ENCODE assay signal across 13 cellular contexts in the genomic region with DNA sequence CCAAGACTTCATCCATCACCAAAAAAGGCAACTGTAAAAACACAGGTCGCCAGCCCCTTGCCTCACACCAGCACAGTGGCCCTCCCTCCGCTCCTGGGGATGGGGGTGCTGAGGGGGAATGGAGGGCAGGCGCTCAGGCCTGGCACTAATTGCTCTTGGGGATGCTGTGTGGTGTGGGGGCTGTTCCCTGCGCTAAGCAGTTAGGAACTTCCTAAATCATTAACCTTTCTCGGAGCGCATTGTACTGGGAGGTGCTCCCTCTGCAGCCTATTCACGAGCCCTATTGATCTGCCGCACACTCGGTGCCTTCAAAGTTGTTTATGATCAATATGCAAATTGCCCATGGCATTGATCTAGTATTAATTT.
DNase-seq lines count a peak whose midpoint lies in the region; ATAC-seq and TF ChIP-seq lines count a peak whose summit lies in the region.
"Had no signal": no experiment of that assay in that cellular context is flagged by ENCODE, and none has a peak within 500 bp of the region (broad histone marks: within the 10 kb centered on the region; RNA-seq: fewer than 3 reads in every experiment).

No MANE protein-coding gene starts in this region.

- TF ChIP-seq EP300 in gastroesophageal sphincter (IDR thresholded peaks at IDR 0.05): no peak

- peaks cover 5% of the 10 kb centered on the region for H3K36me3 ChIP-seq in ACC112 (ENCODE audit: insufficient read depth, low read length)
- no peaks in the 10 kb centered on the region for H3K36me3 ChIP-seq in Peyer's patch
- no peaks in the 10 kb centered on the region for H3K36me3 ChIP-seq in gastroesophageal sphincter
- H3K36me3 ChIP-seq in psoas muscle (ENCODE audit: insufficient read depth in 1 of 2, low read depth in 1 of 2): no peaks in the 10 kb centered on the region

- intact Hi-C loops in psoas muscle (cut with DNase I): loop anchor here (10.0 kb wide), 2 partner anchors 63 to 197 kb away; partner anchors contain the start of gene ZFHX3 (in 1 of the 2)

- WGBS in gastroesophageal sphincter (ENCODE audit: low coverage in 1 of 2), 2 donors: 94% methylated on average over 5 of the region's 9 CpGs; no CpG with 5 or more reads in 1 of the 2 donors
- WGBS in psoas muscle, 3 donors: 89 to 92% (median 92%) methylated on average over 9 of the region's 9 CpGs

- DNase-seq in Peyer's patch (no peak), psoas muscle (no peak), NCI-H1092 treated with DMSO at 0.1 percent for 48 hours (lab: John Stamatoyannopoulos, UW) (no peak)
- DNase-seq: activated T-cell treated with anti-CD3 and anti-CD28 coated beads, Interleukin-2, amount 50 U/mL, for 1 hour; naive thymus-derived CD8-positive, alpha-beta T cell; stimulated activated CD4-positive, alpha-beta T cell treated with anti-CD3 and anti-CD28 coated beads, Interleukin-15, amount 100 ng/mL, for 24 hours; stimulated activated CD8-positive, alpha-beta memory T cell treated with anti-CD3 and anti-CD28 coated beads, Interleukin-4, amount 100 ng/mL, for 48 hours had no signal

- ATAC-seq in gastroesophageal sphincter (no peak), psoas muscle (peak in 1 of 4 donors; percentile 2), HG03571 (IDR thresholded peaks at IDR 0.05; ENCODE audit: unreplicated experiment) (no peak), GM19455 (IDR thresholded peaks at IDR 0.05; ENCODE audit: unreplicated experiment) (no peak), HG02885 (IDR thresholded peaks at IDR 0.05; ENCODE audit: poor library complexity, unreplicated experiment) (no peak)
- ATAC-seq: activated CD4-positive, CD25-positive, alpha-beta regulatory T cell treated with anti-CD3 and anti-CD28 coated beads, Interleukin-2, amount 50 U/mL, for 24 hours; naive thymus-derived CD8-positive, alpha-beta T cell had no signal

- peaks cover 39% of the 10 kb centered on the region for H3K79me2 ChIP-seq in ACC112 (ENCODE audit: control insufficient read depth, insufficient read depth, low read length, unreplicated experiment)

- no peak overlapping the region for H2AFZ ChIP-seq in ACC112 (ENCODE audit: low read length, unreplicated experiment)

- H3K4me3 ChIP-seq in ACC112 (ENCODE audit: low read depth, low read length) (peak overlapping the region; percentile 56), Peyer's patch (no peak overlapping the region), gastroesophageal sphincter (no peak overlapping the region), psoas muscle (no peak overlapping the region)

- H3K27ac ChIP-seq in ACC112 (ENCODE audit: low read depth, low read length) (peak overlapping the region; percentile 99), Peyer's patch (peak overlapping the region in 3 of 4 donors; percentile 10 to 40 (median 32)), gastroesophageal sphincter (peak overlapping the region in 3 of 4 donors; percentile 67 to 77 (median 71)), psoas muscle (peak overlapping the region; percentile 73)

- H3K27me3 ChIP-seq in ACC112 (ENCODE audit: insufficient read depth, low read length): no peaks in the 10 kb centered on the region
- H3K27me3 ChIP-seq in Peyer's patch: no peaks in the 10 kb centered on the region
- no peaks in the 10 kb centered on the region for H3K27me3 ChIP-seq in gastroesophageal sphincter
- H3K27me3 ChIP-seq in psoas muscle (ENCODE audit: insufficient read depth in 3 of 3, low read length in 2 of 3): no peaks in the 10 kb centered on the region

- peaks cover 40% of the 10 kb centered on the region for H3K4me1 ChIP-seq in ACC112 (ENCODE audit: control insufficient read depth, insufficient read depth, low read length, unreplicated experiment)
- peaks cover 0 to 29% (median 0%) of the 10 kb centered on the region in 4 donors for H3K4me1 ChIP-seq in Peyer's patch
- peaks cover 3 to 62% (median 15%) of the 10 kb centered on the region in 3 donors for H3K4me1 ChIP-seq in gastroesophageal sphincter
- H3K4me1 ChIP-seq in psoas muscle: peaks cover 52% of the 10 kb centered on the region

- TF ChIP-seq CTCF in Peyer's patch (IDR thresholded peaks at IDR 0.05): no peak
- TF ChIP-seq CTCF in gastroesophageal sphincter (IDR thresholded peaks at IDR 0.05): no peak
- no peak for TF ChIP-seq CTCF in psoas muscle (IDR thresholded peaks at IDR 0.05)

- TF ChIP-seq POLR2A in Peyer's patch (IDR thresholded peaks at IDR 0.05) (no peak), gastroesophageal sphincter (IDR thresholded peaks at IDR 0.05) (no peak)

- H3K9me3 ChIP-seq in Peyer's patch (no peaks in the 10 kb centered on the region), gastroesophageal sphincter (no peaks in the 10 kb centered on the region), psoas muscle (no peaks in the 10 kb centered on the region)

Comparison
In these comparisons a context has a peak if more than half of its experiments do, and no peak if none do; other contexts are left out.
1. H3K27ac ChIP-seq: peak in every context shown above with its lines; median percentile 99 in ACC112; 73 in psoas muscle; 71 in gastroesophageal sphincter; 32 in Peyer's patch.